1 cellular context compared by ENCODE assay signal in genomic region chr17:17476865-17477467, GRCh38.
A peak's percentile ranks its signal among the peaks of the same experiment; 100 is the strongest.
TF ChIP-seq lines count a peak whose summit lies in the region.

Gene MED9, plus strand, starts transcription at chr17:17477000. Its CDS starts 42 bp downstream, at chr17:17477042.

TF ChIP-seq in K562, 482 proteins besides CTCF, POLR2A, EP300 and RAD21 (continued from another document and continues in another):
- TF ChIP-seq, protein P1, sequence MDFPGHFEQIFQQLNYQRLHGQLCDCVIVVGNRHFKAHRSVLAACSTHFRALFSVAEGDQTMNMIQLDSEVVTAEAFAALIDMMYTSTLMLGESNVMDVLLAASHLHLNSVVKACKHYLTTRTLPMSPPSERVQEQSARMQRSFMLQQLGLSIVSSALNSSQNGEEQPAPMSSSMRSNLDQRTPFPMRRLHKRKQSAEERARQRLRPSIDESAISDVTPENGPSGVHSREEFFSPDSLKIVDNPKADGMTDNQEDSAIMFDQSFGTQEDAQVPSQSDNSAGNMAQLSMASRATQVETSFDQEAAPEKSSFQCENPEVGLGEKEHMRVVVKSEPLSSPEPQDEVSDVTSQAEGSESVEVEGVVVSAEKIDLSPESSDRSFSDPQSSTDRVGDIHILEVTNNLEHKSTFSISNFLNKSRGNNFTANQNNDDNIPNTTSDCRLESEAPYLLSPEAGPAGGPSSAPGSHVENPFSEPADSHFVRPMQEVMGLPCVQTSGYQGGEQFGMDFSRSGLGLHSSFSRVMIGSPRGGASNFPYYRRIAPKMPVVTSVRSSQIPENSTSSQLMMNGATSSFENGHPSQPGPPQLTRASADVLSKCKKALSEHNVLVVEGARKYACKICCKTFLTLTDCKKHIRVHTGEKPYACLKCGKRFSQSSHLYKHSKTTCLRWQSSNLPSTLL (IDR thresholded peaks at IDR 0.05) = no peak
- TF ChIP-seq TFAP4 (CRISPR knock-in tag; IDR thresholded peaks at IDR 0.05; ENCODE audit: borderline replicate concordance) (peak; percentile 52; the same call in 1 of the 2 replicates), TBL1XR1 (IDR thresholded peaks at IDR 0.05; ENCODE audit: low read length in 2 of 2) (peak in 1 of 2 experiments; percentile 72; a peak in 1 of 4 replicates), C11orf30 (IDR thresholded peaks at IDR 0.05; ENCODE audit: low read depth) (peak; percentile 91), ETS2 (tag; IDR thresholded peaks at IDR 0.05; ENCODE audit: borderline replicate concordance, poor library complexity, severe bottlenecking) (no peak), TBP (optimal IDR thresholded peaks at IDR 0.05; ENCODE audit: low read depth, low read length) (peak; percentile 48), ZSCAN32 (CRISPR knock-in tag; IDR thresholded peaks at IDR 0.05) (no peak), ERF (CRISPR knock-in tag; IDR thresholded peaks at IDR 0.05) (no peak), POLR2AphosphoS5 (IDR thresholded peaks at IDR 0.05; ENCODE audit: control insufficient read depth, insufficient read depth, low read depth, low read length) (peak; percentile 80), POLR2G (IDR thresholded peaks at IDR 0.05; ENCODE audit: low read depth, low read length) (peak; percentile 89), EZH2 (IDR thresholded peaks at IDR 0.05; ENCODE audit: borderline replicate concordance, low read depth, low read length) (no peak), CAMTA2 (CRISPR knock-in tag; conservative IDR thresholded peaks at IDR 0.05) (no peak), MXI1 (IDR thresholded peaks at IDR 0.05; ENCODE audit: low read depth, low read length) (no peak), TGIF2 (CRISPR knock-in tag; IDR thresholded peaks at IDR 0.05) (no peak), NR2C2 (CRISPR knock-in tag; IDR thresholded peaks at IDR 0.05) (peak; percentile 87), NR2C2 (tag; IDR thresholded peaks at IDR 0.05) (peak; percentile 92), POLR2AphosphoS2 (IDR thresholded peaks at IDR 0.05; ENCODE audit: low read length) (no peak), CREM (IDR thresholded peaks at IDR 0.05; ENCODE audit: low read depth) (peak; percentile 100), NFIX (CRISPR knock-in tag; IDR thresholded peaks at IDR 0.05; ENCODE audit: low read depth) (no peak), ELF2 (CRISPR knock-in tag; IDR thresholded peaks at IDR 0.05) (no peak), BRF2 (IDR thresholded peaks at IDR 0.05; ENCODE audit: borderline replicate concordance, insufficient read depth, insufficient read length) (no peak), U2AF2 (optimal IDR thresholded peaks at IDR 0.05; ENCODE audit: low read depth, low read length) (no peak), ZNF174 (CRISPR knock-in tag; IDR thresholded peaks at IDR 0.05) (no peak), FIP1L1 (IDR thresholded peaks at IDR 0.05; ENCODE audit: low read depth, low read length, poor library complexity, severe bottlenecking) (no peak), NFRKB (IDR thresholded peaks at IDR 0.05; ENCODE audit: low read depth) (no peak), SPI1 (IDR thresholded peaks at IDR 0.05; ENCODE audit: borderline replicate concordance, low read depth, low read length) (no peak), ARID4B (CRISPR knock-in tag; IDR thresholded peaks at IDR 0.05) (peak; percentile 87), NR2C1 (IDR thresholded peaks at IDR 0.05) (peak; percentile 66; the same call in 1 of the 2 replicates), NR2C1 (tag; IDR thresholded peaks at IDR 0.05) (peak; percentile 72), ATF7 (IDR thresholded peaks at IDR 0.05) (peak; percentile 51), NR2F6 (CRISPR knock-in tag; IDR thresholded peaks at IDR 0.05) (no peak), EP400 (IDR thresholded peaks at IDR 0.05) (peak; percentile 85), CREB3L1 (IDR thresholded peaks at IDR 0.05; ENCODE audit: borderline replicate concordance, low read depth) (peak; percentile 37; the same call in 1 of the 2 replicates), ARID2 (IDR thresholded peaks at IDR 0.05) (no peak), MXD1 (CRISPR knock-in tag; IDR thresholded peaks at IDR 0.05; ENCODE audit: borderline replicate concordance, poor library complexity, severe bottlenecking) (no peak)
- TF ChIP-seq, protein P2, sequence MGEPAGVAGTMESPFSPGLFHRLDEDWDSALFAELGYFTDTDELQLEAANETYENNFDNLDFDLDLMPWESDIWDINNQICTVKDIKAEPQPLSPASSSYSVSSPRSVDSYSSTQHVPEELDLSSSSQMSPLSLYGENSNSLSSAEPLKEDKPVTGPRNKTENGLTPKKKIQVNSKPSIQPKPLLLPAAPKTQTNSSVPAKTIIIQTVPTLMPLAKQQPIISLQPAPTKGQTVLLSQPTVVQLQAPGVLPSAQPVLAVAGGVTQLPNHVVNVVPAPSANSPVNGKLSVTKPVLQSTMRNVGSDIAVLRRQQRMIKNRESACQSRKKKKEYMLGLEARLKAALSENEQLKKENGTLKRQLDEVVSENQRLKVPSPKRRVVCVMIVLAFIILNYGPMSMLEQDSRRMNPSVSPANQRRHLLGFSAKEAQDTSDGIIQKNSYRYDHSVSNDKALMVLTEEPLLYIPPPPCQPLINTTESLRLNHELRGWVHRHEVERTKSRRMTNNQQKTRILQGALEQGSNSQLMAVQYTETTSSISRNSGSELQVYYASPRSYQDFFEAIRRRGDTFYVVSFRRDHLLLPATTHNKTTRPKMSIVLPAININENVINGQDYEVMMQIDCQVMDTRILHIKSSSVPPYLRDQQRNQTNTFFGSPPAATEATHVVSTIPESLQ (CRISPR knock-in tag; IDR thresholded peaks at IDR 0.05) = peak; percentile 73; the same call in 1 of the 2 replicates
- TF ChIP-seq, protein P3, sequence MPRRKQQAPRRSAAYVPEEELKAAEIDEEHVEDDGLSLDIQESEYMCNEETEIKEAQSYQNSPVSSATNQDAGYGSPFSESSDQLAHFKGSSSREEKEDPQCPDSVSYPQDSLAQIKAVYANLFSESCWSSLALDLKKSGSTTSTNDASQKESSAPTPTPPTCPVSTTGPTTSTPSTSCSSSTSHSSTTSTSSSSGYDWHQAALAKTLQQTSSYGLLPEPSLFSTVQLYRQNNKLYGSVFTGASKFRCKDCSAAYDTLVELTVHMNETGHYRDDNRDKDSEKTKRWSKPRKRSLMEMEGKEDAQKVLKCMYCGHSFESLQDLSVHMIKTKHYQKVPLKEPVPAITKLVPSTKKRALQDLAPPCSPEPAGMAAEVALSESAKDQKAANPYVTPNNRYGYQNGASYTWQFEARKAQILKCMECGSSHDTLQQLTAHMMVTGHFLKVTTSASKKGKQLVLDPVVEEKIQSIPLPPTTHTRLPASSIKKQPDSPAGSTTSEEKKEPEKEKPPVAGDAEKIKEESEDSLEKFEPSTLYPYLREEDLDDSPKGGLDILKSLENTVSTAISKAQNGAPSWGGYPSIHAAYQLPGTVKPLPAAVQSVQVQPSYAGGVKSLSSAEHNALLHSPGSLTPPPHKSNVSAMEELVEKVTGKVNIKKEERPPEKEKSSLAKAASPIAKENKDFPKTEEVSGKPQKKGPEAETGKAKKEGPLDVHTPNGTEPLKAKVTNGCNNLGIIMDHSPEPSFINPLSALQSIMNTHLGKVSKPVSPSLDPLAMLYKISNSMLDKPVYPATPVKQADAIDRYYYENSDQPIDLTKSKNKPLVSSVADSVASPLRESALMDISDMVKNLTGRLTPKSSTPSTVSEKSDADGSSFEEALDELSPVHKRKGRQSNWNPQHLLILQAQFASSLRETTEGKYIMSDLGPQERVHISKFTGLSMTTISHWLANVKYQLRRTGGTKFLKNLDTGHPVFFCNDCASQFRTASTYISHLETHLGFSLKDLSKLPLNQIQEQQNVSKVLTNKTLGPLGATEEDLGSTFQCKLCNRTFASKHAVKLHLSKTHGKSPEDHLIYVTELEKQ (CRISPR knock-in tag; IDR thresholded peaks at IDR 0.05) = no peak
- TF ChIP-seq, protein P4, sequence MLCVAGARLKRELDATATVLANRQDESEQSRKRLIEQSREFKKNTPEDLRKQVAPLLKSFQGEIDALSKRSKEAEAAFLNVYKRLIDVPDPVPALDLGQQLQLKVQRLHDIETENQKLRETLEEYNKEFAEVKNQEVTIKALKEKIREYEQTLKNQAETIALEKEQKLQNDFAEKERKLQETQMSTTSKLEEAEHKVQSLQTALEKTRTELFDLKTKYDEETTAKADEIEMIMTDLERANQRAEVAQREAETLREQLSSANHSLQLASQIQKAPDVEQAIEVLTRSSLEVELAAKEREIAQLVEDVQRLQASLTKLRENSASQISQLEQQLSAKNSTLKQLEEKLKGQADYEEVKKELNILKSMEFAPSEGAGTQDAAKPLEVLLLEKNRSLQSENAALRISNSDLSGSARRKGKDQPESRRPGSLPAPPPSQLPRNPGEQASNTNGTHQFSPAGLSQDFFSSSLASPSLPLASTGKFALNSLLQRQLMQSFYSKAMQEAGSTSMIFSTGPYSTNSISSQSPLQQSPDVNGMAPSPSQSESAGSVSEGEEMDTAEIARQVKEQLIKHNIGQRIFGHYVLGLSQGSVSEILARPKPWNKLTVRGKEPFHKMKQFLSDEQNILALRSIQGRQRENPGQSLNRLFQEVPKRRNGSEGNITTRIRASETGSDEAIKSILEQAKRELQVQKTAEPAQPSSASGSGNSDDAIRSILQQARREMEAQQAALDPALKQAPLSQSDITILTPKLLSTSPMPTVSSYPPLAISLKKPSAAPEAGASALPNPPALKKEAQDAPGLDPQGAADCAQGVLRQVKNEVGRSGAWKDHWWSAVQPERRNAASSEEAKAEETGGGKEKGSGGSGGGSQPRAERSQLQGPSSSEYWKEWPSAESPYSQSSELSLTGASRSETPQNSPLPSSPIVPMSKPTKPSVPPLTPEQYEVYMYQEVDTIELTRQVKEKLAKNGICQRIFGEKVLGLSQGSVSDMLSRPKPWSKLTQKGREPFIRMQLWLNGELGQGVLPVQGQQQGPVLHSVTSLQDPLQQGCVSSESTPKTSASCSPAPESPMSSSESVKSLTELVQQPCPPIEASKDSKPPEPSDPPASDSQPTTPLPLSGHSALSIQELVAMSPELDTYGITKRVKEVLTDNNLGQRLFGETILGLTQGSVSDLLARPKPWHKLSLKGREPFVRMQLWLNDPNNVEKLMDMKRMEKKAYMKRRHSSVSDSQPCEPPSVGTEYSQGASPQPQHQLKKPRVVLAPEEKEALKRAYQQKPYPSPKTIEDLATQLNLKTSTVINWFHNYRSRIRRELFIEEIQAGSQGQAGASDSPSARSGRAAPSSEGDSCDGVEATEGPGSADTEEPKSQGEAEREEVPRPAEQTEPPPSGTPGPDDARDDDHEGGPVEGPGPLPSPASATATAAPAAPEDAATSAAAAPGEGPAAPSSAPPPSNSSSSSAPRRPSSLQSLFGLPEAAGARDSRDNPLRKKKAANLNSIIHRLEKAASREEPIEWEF (CRISPR knock-in tag; IDR thresholded peaks at IDR 0.05) = no peak
